Comparison of ENCODE assay signal across 24 cellular contexts in genomic region chr14:69285661-69286255, GRCh38. TPM values are rescaled to one million over a fixed set of nuclear protein-coding genes. Genes with fewer than 3 reads are reported as not detected.
"Had no signal": no experiment of that assay in that cellular context is flagged by ENCODE, and none has a peak within 500 bp of the region (broad histone marks: within the 10 kb centered on the region; RNA-seq: fewer than 3 reads in every experiment).

No MANE protein-coding gene starts in this region.

- H3K4me3 ChIP-seq: breast epithelium, SJCRH30 had no signal

- H3K9me3 ChIP-seq: breast epithelium, SJCRH30, SK-N-SH had no signal

- DNase-seq: activated CD4-positive, alpha-beta memory T cell treated with anti-CD3 and anti-CD28 coated beads for 36 hours; activated CD4-positive, alpha-beta T cell treated with anti-CD3 and anti-CD28 coated beads, Interleukin-2, amount 10 ng/mL, durations not matched to agents 7 days and 5 days; activated CD4-positive, CD25-positive, alpha-beta regulatory T cell; activated CD8-positive, alpha-beta memory T cell treated with anti-CD3 and anti-CD28 coated beads for 24 hours; activated gamma-delta T cell treated with Interleukin-2 at 50 U/mL for 16 hours; activated T-cell treated with anti-CD3 and anti-CD28 coated beads, Interleukin-2, amount 50 U/mL, for 72 hours; aorta; central memory CD4-positive, alpha-beta T cell; NCI-H1092; NCI-H1417; NCI-H1930; NCI-H2171 treated with DMSO at 0.1 percent for 48 hours; NCI-H226; NCI-H526; NCI-H774; SJCRH30; SK-N-SH; T-helper 1 cell had no signal

- H3K36me3 ChIP-seq: breast epithelium, SJCRH30 had no signal

- H3K9ac ChIP-seq: KMS-11, SK-N-SH had no signal

- H3K27me3 ChIP-seq: breast epithelium, SJCRH30 had no signal

- H3K27ac ChIP-seq: KMS-11, SJCRH30, VCaP had no signal

- ATAC-seq: activated T-cell treated with anti-CD3 and anti-CD28 coated beads, Interleukin-2, amount 50 U/mL, for 72 hours; Right ventricle myocardium inferior had no signal

RNA-seq across cellular contexts. Expression of gene GALNT16, which starts 25.8 kb away (rescaled TPM):
- total RNA-seq: activated CD4-positive, alpha-beta memory T cell treated with anti-CD3 and anti-CD28 coated beads for 36 hours; activated CD4-positive, alpha-beta T cell treated with anti-CD3 and anti-CD28 coated beads, Interleukin-2, amount 10 ng/mL, durations not matched to agents 7 days and 5 days; MCF 10A; T-helper 2 cell treated with Interferon-gamma antibody and Interleukin-4, amounts not matched to agents 100 ng/mL and 5 ng/mL, for 36 hours had no signal
